ENCODE assay signal across 8 cellular contexts in the genomic region with DNA sequence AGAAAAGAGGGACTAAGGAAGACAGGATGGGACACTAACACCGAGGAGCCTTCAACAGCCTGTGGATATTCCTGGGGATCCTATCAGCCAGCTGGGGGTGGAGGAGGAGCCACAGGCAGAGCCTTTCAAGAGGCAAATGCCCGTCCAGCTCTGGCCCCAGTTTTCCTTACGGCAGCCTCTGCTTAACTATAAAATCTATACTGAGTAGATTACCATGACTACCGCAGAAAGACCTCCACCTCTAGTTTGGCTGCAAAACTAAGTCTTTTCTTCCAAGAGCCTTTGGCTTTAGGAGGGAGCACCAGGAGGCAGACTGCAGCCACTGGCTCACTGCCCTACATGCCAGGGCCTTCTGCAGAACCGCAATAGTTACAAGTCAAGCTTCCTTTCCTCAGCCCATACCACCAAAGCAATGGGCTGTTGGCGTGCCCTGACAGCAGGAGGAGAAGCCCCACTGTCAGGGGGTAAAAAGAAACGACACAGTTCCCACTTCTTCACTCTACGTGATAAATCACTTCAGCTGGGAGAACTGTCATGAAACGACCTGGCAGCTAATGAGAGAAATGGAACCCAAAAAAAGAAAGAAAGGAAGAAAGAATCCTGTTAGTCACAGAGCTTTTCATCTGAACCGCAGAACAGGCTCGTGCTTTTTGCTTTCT. TPM values are rescaled to one million over a fixed set of nuclear protein-coding genes. Genes with fewer than 3 reads are reported as not detected.
A peak's percentile ranks its signal among the peaks of the same experiment; 100 is the strongest.
DNase-seq lines count a peak whose midpoint lies in the region; ATAC-seq and TF ChIP-seq lines count a peak whose summit lies in the region.

No MANE protein-coding gene starts in this region.

- H3K4me1 Mint-ChIP-seq in activated naive CD4-positive, alpha-beta T cell treated with anti-CD3 and anti-CD28 coated beads, Interleukin-2, amount 50 U/mL, for 24 hours: peaks cover 51% of the 10 kb centered on the region

- peak; percentile 4 for ATAC-seq in upper lobe of right lung

- H3K36me3 ChIP-seq in upper lobe of right lung: no peaks in the 10 kb centered on the region

- no peak overlapping the region for H3K27ac ChIP-seq in upper lobe of right lung

- H3K4me1 ChIP-seq in upper lobe of right lung: peaks cover 14% of the 10 kb centered on the region

- H3K4me3 ChIP-seq in astrocyte of the spinal cord (ENCODE audit: low read depth, low read length) (peak overlapping the region; percentile 1), upper lobe of right lung (no peak overlapping the region)

- H3K27me3 Mint-ChIP-seq in activated naive CD4-positive, alpha-beta T cell treated with anti-CD3 and anti-CD28 coated beads, Interleukin-2, amount 50 U/mL, for 24 hours: no peaks in the 10 kb centered on the region

- H3K36me3 Mint-ChIP-seq in activated naive CD4-positive, alpha-beta T cell treated with anti-CD3 and anti-CD28 coated beads, Interleukin-2, amount 50 U/mL, for 24 hours: peaks cover 5% of the 10 kb centered on the region

- intact Hi-C loops in upper lobe of right lung (cut with DNase I): no loop called here

- no peaks in the 10 kb centered on the region for H3K9me3 Mint-ChIP-seq in activated naive CD4-positive, alpha-beta T cell treated with anti-CD3 and anti-CD28 coated beads, Interleukin-2, amount 50 U/mL, for 24 hours

- in situ Hi-C loops in astrocyte of the spinal cord (cut with HindIII; ENCODE audit: low sequenced_read_pairs): no loop called here

- peak overlapping the region; percentile 43 for H3K27ac Mint-ChIP-seq in activated naive CD4-positive, alpha-beta T cell treated with anti-CD3 and anti-CD28 coated beads, Interleukin-2, amount 50 U/mL, for 24 hours

- H3K9me3 ChIP-seq in upper lobe of right lung: no peaks in the 10 kb centered on the region

- H3K27me3 ChIP-seq in upper lobe of right lung: no peaks in the 10 kb centered on the region

- TF ChIP-seq CTCF in astrocyte of the spinal cord (IDR thresholded peaks at IDR 0.05; ENCODE audit: low read depth, low read length): peak; percentile 28
- TF ChIP-seq CTCF in upper lobe of right lung (IDR thresholded peaks at IDR 0.05): no peak
- TF ChIP-seq CTCF in GM20000 (IDR thresholded peaks at IDR 0.05; ENCODE audit: extremely low read depth, missing control alignments): no peak

- no peak for DNase-seq in activated naive CD4-positive, alpha-beta T cell (lab: John Stamatoyannopoulos, UW)
- DNase-seq in astrocyte of the spinal cord (ENCODE audit: low read depth, low spot score) (peak; percentile 97), iris pigment epithelial cell (ENCODE audit: low read depth) (peak; percentile 74), upper lobe of right lung (no peak), NCI-H2029 treated with DMSO at 0.1 percent for 48 hours (lab: John Stamatoyannopoulos, UW) (no peak), GM20000 (ENCODE audit: low spot score) (no peak), 8988T (no peak)

- peak overlapping the region; percentile 57 for H3K4me3 Mint-ChIP-seq in activated naive CD4-positive, alpha-beta T cell treated with anti-CD3 and anti-CD28 coated beads, Interleukin-2, amount 50 U/mL, for 24 hours

RNA-seq across cellular contexts. Expression of a gene that starts 25.1 kb away (rescaled TPM):
- total RNA-seq in upper lobe of right lung: 60.2 TPM

Comparison
In these comparisons a context has a peak if more than half of its experiments do, and no peak if none do; other contexts are left out.
1. DNase-seq: peak in astrocyte of the spinal cord (single experiment) and iris pigment epithelial cell (single experiment); none in activated naive CD4-positive, alpha-beta T cell (0 of 4), upper lobe of right lung (single experiment), NCI-H2029 treated with DMSO at 0.1 percent for 48 hours (single experiment), GM20000 (single experiment) and 8988T (single experiment).